ENCODE assay signal across 11 cellular contexts in the genomic region with DNA sequence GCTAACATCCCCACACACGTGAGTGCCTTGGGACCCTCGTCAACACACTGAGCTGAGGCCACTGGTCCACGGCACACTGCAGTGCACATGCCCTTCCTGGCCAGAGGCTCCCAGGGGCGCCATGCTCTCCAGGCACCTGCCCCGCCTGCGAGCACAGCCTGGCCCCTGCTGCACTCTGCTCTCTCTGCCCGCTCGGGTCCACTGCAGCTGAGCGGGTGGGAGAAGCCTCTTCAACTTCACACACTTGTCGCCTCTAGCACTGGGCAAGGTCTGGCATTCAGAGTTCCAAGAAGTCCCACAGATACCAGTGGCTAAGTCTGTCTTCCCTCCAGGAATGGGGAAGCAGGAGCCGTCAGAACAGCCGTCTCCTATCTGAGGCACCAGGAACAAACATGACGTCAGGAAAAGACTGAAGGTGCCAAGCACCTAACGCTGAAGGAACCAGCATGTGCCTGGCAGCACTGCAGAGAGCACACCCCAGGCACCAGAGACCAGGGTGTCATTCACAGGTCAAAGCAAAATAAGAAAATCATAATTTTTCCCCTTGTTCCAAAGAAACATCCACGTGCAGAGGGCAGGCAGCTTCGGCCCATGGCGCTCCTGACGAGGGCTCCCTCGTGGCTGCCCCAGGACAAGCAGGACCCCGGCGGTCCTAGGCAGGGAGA.
DNase-seq lines count a peak whose midpoint lies in the region; ATAC-seq and TF ChIP-seq lines count a peak whose summit lies in the region.
"Had no signal": no experiment of that assay in that cellular context is flagged by ENCODE, and none has a peak within 500 bp of the region (broad histone marks: within the 10 kb centered on the region; RNA-seq: fewer than 3 reads in every experiment).

No MANE protein-coding gene starts in this region.

- no peak for DNase-seq in activated T-cell treated with anti-CD3 and anti-CD28 coated beads, Interleukin-2, amount 50 U/mL, for 24 hours
- DNase-seq in activated T-cell treated with anti-CD3 and anti-CD28 coated beads for 4 hours (no peak), coronary artery (ENCODE audit: low spot score) (peak; percentile 91), mesothelial cell of epicardium (ENCODE audit: low spot score in 2 of 2, unreplicated experiment in 2 of 2) (no peak), tibial nerve (ENCODE audit: low spot score in 2 of 2) (no peak), NCI-H1436 treated with DMSO at 0.1 percent for 48 hours (lab: John Stamatoyannopoulos, UW) (no peak)
- DNase-seq: NCI-H2029 treated with DMSO at 0.1 percent for 48 hours, SHP77, thyroid gland had no signal

- no peak for ATAC-seq in activated T-helper 17 cell treated with anti-CD3 and anti-CD28 coated beads, Interleukin-2, amount 50 U/mL, for 72 hours (replicated peaks)
- ATAC-seq in HG02798 (IDR thresholded peaks at IDR 0.05; ENCODE audit: poor library complexity, unreplicated experiment), result no peak

- no peaks in the 10 kb centered on the region for H3K27me3 Mint-ChIP-seq in activated T-cell treated with anti-CD3 and anti-CD28 coated beads, Interleukin-2, amount 50 U/mL, for 24 hours
- no peaks in the 10 kb centered on the region for H3K27me3 Mint-ChIP-seq in mesothelial cell of epicardium (ENCODE audit: low read depth)
- H3K27me3 Mint-ChIP-seq in activated T-helper 17 cell treated with anti-CD3 and anti-CD28 coated beads, Interleukin-2, amount 50 U/mL, for 72 hours, result no peaks in the 10 kb centered on the region

- no peaks in the 10 kb centered on the region for H3K9me3 Mint-ChIP-seq in activated T-cell treated with anti-CD3 and anti-CD28 coated beads, Interleukin-2, amount 50 U/mL, for 24 hours
- H3K9me3 Mint-ChIP-seq in mesothelial cell of epicardium, result no peaks in the 10 kb centered on the region
- no peaks in the 10 kb centered on the region for H3K9me3 Mint-ChIP-seq in activated T-helper 17 cell treated with anti-CD3 and anti-CD28 coated beads, Interleukin-2, amount 50 U/mL, for 72 hours

- peaks cover 51% of the 10 kb centered on the region for H3K4me1 Mint-ChIP-seq in activated T-cell treated with anti-CD3 and anti-CD28 coated beads, Interleukin-2, amount 50 U/mL, for 24 hours (ENCODE audit: low read depth)
- peaks cover 16% of the 10 kb centered on the region for H3K4me1 Mint-ChIP-seq in mesothelial cell of epicardium
- H3K4me1 Mint-ChIP-seq in activated T-helper 17 cell treated with anti-CD3 and anti-CD28 coated beads, Interleukin-2, amount 50 U/mL, for 72 hours, result peaks cover 31% of the 10 kb centered on the region

- peak in 1 of 2 donors; percentile 29 for TF ChIP-seq EP300 in tibial nerve (IDR thresholded peaks at IDR 0.05)

- H3K4me1 ChIP-seq in tibial nerve, result peaks cover 0 to 66% (median 24%) of the 10 kb centered on the region in 4 donors

- no peak overlapping the region for H3K4me3 Mint-ChIP-seq in activated T-cell treated with anti-CD3 and anti-CD28 coated beads, Interleukin-2, amount 50 U/mL, for 24 hours
- no peak overlapping the region for H3K4me3 Mint-ChIP-seq in mesothelial cell of epicardium
- H3K4me3 Mint-ChIP-seq in activated T-helper 17 cell treated with anti-CD3 and anti-CD28 coated beads, Interleukin-2, amount 50 U/mL, for 72 hours, result no peak overlapping the region

- peaks cover 70% of the 10 kb centered on the region for H3K36me3 Mint-ChIP-seq in activated T-cell treated with anti-CD3 and anti-CD28 coated beads, Interleukin-2, amount 50 U/mL, for 24 hours (ENCODE audit: low read depth)
- H3K36me3 Mint-ChIP-seq in mesothelial cell of epicardium, result peaks cover 20% of the 10 kb centered on the region
- H3K36me3 Mint-ChIP-seq in activated T-helper 17 cell treated with anti-CD3 and anti-CD28 coated beads, Interleukin-2, amount 50 U/mL, for 72 hours (ENCODE audit: low read depth), result peaks cover 71% of the 10 kb centered on the region

- H3K4me3 ChIP-seq in coronary artery, result peak overlapping the region; percentile 46
- no peak overlapping the region for H3K4me3 ChIP-seq in tibial nerve
- H3K4me3 ChIP-seq: thyroid gland had no signal

- H3K27ac Mint-ChIP-seq in activated T-cell treated with anti-CD3 and anti-CD28 coated beads, Interleukin-2, amount 50 U/mL, for 24 hours, result peak overlapping the region; percentile 87
- H3K27ac Mint-ChIP-seq in mesothelial cell of epicardium, result peak overlapping the region; percentile 54
- H3K27ac Mint-ChIP-seq in activated T-helper 17 cell treated with anti-CD3 and anti-CD28 coated beads, Interleukin-2, amount 50 U/mL, for 72 hours, result no peak overlapping the region

- H3K9me3 ChIP-seq in tibial nerve, result no peaks in the 10 kb centered on the region
- H3K9me3 ChIP-seq: thyroid gland had no signal

- H3K27ac ChIP-seq in coronary artery, result peak overlapping the region; percentile 70 to 96
- peak overlapping the region in 3 of 4 donors; percentile 43 to 82 (median 82) for H3K27ac ChIP-seq in tibial nerve

- no peak for TF ChIP-seq POLR2A in tibial nerve (IDR thresholded peaks at IDR 0.05)

- no peak for TF ChIP-seq CTCF in coronary artery (IDR thresholded peaks at IDR 0.05)
- TF ChIP-seq CTCF in mesothelial cell of epicardium (IDR thresholded peaks at IDR 0.05; ENCODE audit: unreplicated experiment), result no peak
- no peak for TF ChIP-seq CTCF in tibial nerve (IDR thresholded peaks at IDR 0.05)

- no peaks in the 10 kb centered on the region for H3K27me3 ChIP-seq in tibial nerve
- H3K27me3 ChIP-seq: thyroid gland had no signal

- peaks cover 0 to 41% (median 5%) of the 10 kb centered on the region in 3 donors for H3K36me3 ChIP-seq in tibial nerve

- WGBS in tibial nerve, 2 donors, result 73 to 79% methylated on average over 15 to 21 of the region's 21 CpGs
